In genomic region chr3:160754855-160755747, GRCh38 we compare ENCODE assay signal across 8 cellular contexts. TPM values are rescaled to one million over a fixed set of nuclear protein-coding genes. Genes with fewer than 3 reads are reported as not detected.
DNase-seq lines count a peak whose midpoint lies in the region; ATAC-seq and TF ChIP-seq lines count a peak whose summit lies in the region.

No MANE protein-coding gene starts in this region.

- H3K27ac Mint-ChIP-seq in CD4-positive, alpha-beta T cell = peak overlapping the region; percentile 89
- peak overlapping the region; percentile 90 for H3K27ac Mint-ChIP-seq in activated CD4-positive, alpha-beta memory T cell treated with anti-CD3 and anti-CD28 coated beads for 36 hours

- POLR2A ChIA-PET in CD4-positive, alpha-beta T cell (lab: Charles Lee) = interaction anchor here (0.6 to 2.3 kb wide), 12 partner anchors 9 to 767 kb away, joined by 3 to 9 read pairs (median 4); partner anchors contain the start of genes IL12A, KPNA4, NMD3 and TRIM59
- POLR2A ChIA-PET in activated CD4-positive, alpha-beta memory T cell treated with anti-CD3 and anti-CD28 coated beads for 36 hours (lab: Charles Lee) = interaction anchor here (0.8 to 3.0 kb wide), 6 partner anchors 11 to 468 kb away, joined by 3 to 12 read pairs (median 4); partner anchors contain the start of gene TRIM59

- peak; percentile 80 to 92 (median 85) for DNase-seq in CD4-positive, alpha-beta T cell
- peak; percentile 65 for DNase-seq in NCI-H748 treated with DMSO at 0.1 percent for 48 hours (lab: John Stamatoyannopoulos, UW)
- peak; percentile 94 for DNase-seq in activated CD4-positive, alpha-beta memory T cell treated with anti-CD3 and anti-CD28 coated beads for 36 hours
- DNase-seq in dermis microvascular lymphatic vessel endothelial cell (ENCODE audit: low read depth in 2 of 2) = peak; percentile 74 to 92
- DNase-seq in lower leg skin (ENCODE audit: low spot score in 2 of 2) = peak; percentile 92 to 98
- DNase-seq in stimulated activated CD4-positive, alpha-beta T cell treated with anti-CD3 and anti-CD28 coated beads, Interleukin-4, amount 100 ng/mL, for 24 hours = peak; percentile 89

- TF ChIP-seq POLR2A in lower leg skin (IDR thresholded peaks at IDR 0.05) = no peak

- peak overlapping the region; percentile 63 for H3K4me3 ChIP-seq in lower leg skin (ENCODE audit: low read depth, poor library complexity, severe bottlenecking)

- H3K27ac ChIP-seq in CD4-positive, alpha-beta T cell (ENCODE audit: low read depth, low read length) = peak overlapping the region; percentile 51

- CTCF ChIA-PET in CD4-positive, alpha-beta T cell (lab: Charles Lee) = no interaction called here
- CTCF ChIA-PET in activated CD4-positive, alpha-beta memory T cell treated with anti-CD3 and anti-CD28 coated beads for 36 hours (lab: Charles Lee) = interaction anchor here (2.2 kb wide), 1 partner anchor 187 kb away, joined by 8 read pairs; no protein-coding TSS in a partner anchor

- H3K36me3 Mint-ChIP-seq in CD4-positive, alpha-beta T cell (ENCODE audit: low read depth) = peaks cover 4% of the 10 kb centered on the region
- H3K36me3 Mint-ChIP-seq in activated CD4-positive, alpha-beta memory T cell treated with anti-CD3 and anti-CD28 coated beads for 36 hours = no peaks in the 10 kb centered on the region

- no peak for TF ChIP-seq CTCF in CD4-positive, alpha-beta T cell (IDR thresholded peaks at IDR 0.05)
- no peak for TF ChIP-seq CTCF in lower leg skin (IDR thresholded peaks at IDR 0.05)

- peaks cover 7% of the 10 kb centered on the region for H3K27me3 ChIP-seq in CD4-positive, alpha-beta T cell (ENCODE audit: control insufficient read depth, insufficient read depth, low read length)

- peak; percentile 85 for ATAC-seq in CD4-positive, alpha-beta T cell (ENCODE audit: poor library complexity)
- peak; percentile 89 for ATAC-seq in GM19452 (IDR thresholded peaks at IDR 0.05; ENCODE audit: unreplicated experiment)
- peak; percentile 91 for ATAC-seq in HG03571 (IDR thresholded peaks at IDR 0.05; ENCODE audit: unreplicated experiment)

- H3K4me1 Mint-ChIP-seq in CD4-positive, alpha-beta T cell (ENCODE audit: low read depth) = peaks cover 42% of the 10 kb centered on the region
- H3K4me1 Mint-ChIP-seq in activated CD4-positive, alpha-beta memory T cell treated with anti-CD3 and anti-CD28 coated beads for 36 hours (ENCODE audit: low read depth) = peaks cover 26% of the 10 kb centered on the region

- H3K4me3 Mint-ChIP-seq in CD4-positive, alpha-beta T cell = peak overlapping the region; percentile 94
- H3K4me3 Mint-ChIP-seq in activated CD4-positive, alpha-beta memory T cell treated with anti-CD3 and anti-CD28 coated beads for 36 hours = peak overlapping the region; percentile 95

- peaks cover 21% of the 10 kb centered on the region for H3K27me3 Mint-ChIP-seq in CD4-positive, alpha-beta T cell
- peaks cover 12% of the 10 kb centered on the region for H3K27me3 Mint-ChIP-seq in activated CD4-positive, alpha-beta memory T cell treated with anti-CD3 and anti-CD28 coated beads for 36 hours

- no peaks in the 10 kb centered on the region for H3K9me3 ChIP-seq in CD4-positive, alpha-beta T cell (ENCODE audit: control insufficient read depth, low read length)

- intact Hi-C loops in CD4-positive, alpha-beta T cell (cut with DNase I, micrococcal nuclease) = loop anchor here (2.0 to 5.0 kb wide), 5 partner anchors 188 to 467 kb away; partner anchors contain the start of gene NMD3 (in 1 of the 2)
- intact Hi-C loops in activated CD4-positive, alpha-beta memory T cell treated with anti-CD3 and anti-CD28 coated beads for 36 hours (cut with micrococcal nuclease) = loop anchor here (1.0 to 2.0 kb wide), 5 partner anchors 46 to 356 kb away; partner anchors contain the start of genes IFT80, KPNA4, SMC4 and TRIM59
- intact Hi-C loops in lower leg skin (cut with DNase I; ENCODE audit: low total_unique reads) = no loop called here

- 0 to 1% methylated on average over 11 to 66 of the region's 85 CpGs for WGBS in lower leg skin, 2 donors

- no peaks in the 10 kb centered on the region for H3K9me3 Mint-ChIP-seq in CD4-positive, alpha-beta T cell
- no peaks in the 10 kb centered on the region for H3K9me3 Mint-ChIP-seq in activated CD4-positive, alpha-beta memory T cell treated with anti-CD3 and anti-CD28 coated beads for 36 hours

RNA-seq across cellular contexts. Expression of gene PPM1L, which starts 0.9 kb away (rescaled TPM):
- total RNA-seq in CD4-positive, alpha-beta T cell = 1 to 10 TPM; 3.0 to 3.4 TPM
- total RNA-seq in activated CD4-positive, alpha-beta memory T cell treated with anti-CD3 and anti-CD28 coated beads for 36 hours = 1 to 10 TPM; 2.2 to 2.7 TPM
- total RNA-seq in dermis microvascular lymphatic vessel endothelial cell (0.51 TPM in 2 replicates), lower leg skin (10 to 100 TPM; 34.9 to 46.5 (median 40.7) TPM)

Comparison
In these comparisons a context has a peak if more than half of its experiments do, and no peak if none do; other contexts are left out.
1. Peak in every context shown above with its lines: DNase-seq, ATAC-seq, H3K4me3 ChIP-seq and H3K27ac ChIP-seq.
2. RNA of gene PPM1L, which starts 0.9 kb away (total RNA-seq): 34.9 to 46.5 TPM in lower leg skin; 3.0 to 3.4 TPM in CD4-positive, alpha-beta T cell, 2.2 to 2.7 TPM in activated CD4-positive, alpha-beta memory T cell treated with anti-CD3 and anti-CD28 coated beads for 36 hours and 0.51 TPM in dermis microvascular lymphatic vessel endothelial cell; every median in the first group is over 4 times any median in the second.